Comparison of ENCODE assay signal across 1 cellular context in the genomic region with DNA sequence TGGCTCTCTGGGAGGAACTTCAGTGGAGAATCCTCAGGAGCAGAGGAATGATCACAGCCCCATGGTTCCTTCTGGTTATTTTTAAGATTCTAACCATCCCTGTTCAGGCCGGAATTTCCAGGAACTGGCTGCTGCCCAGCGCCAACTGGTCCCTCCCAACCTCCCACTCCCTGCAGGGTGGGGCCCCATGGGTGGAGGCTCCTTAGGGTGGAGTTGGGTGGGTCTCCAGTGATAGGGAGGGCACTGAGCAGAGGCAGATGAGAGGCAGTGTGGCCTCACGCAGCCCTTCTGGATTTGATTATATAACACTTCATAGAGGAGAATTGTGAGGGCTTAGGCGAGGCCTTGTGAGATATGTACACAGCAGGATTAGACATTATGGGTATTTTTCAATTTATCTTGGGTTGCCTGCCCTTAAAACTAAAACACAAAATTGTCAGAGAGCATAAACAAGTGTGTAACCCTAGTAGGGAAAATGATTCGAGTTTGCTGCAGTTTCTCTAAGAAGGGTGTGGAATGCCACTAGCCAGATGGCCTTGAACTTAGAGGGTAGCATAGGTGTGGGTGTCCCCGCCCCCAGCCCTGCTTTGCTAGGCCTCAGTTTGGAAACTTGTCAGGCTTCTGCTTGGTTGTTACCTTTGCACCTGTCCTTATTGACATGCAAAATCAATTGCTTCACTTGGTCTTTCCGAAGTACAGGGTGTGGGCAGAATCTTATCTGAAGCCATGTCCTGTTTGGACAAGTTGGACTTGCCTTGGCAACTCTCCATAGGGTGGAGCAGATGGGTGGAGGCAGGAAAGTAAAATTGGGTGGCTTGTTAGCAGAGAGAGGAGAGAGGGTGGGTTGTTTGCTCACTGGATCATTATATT.
TF ChIP-seq lines count a peak whose summit lies in the region.

No MANE protein-coding gene starts in this region.

TF ChIP-seq in HepG2, 621 proteins besides CTCF, POLR2A, EP300 and RAD21 (continued from another document and continues in another):
- TF ChIP-seq, protein P1, sequence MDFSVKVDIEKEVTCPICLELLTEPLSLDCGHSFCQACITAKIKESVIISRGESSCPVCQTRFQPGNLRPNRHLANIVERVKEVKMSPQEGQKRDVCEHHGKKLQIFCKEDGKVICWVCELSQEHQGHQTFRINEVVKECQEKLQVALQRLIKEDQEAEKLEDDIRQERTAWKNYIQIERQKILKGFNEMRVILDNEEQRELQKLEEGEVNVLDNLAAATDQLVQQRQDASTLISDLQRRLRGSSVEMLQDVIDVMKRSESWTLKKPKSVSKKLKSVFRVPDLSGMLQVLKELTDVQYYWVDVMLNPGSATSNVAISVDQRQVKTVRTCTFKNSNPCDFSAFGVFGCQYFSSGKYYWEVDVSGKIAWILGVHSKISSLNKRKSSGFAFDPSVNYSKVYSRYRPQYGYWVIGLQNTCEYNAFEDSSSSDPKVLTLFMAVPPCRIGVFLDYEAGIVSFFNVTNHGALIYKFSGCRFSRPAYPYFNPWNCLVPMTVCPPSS (IDR thresholded peaks at IDR 0.05) = no peak
- TF ChIP-seq KMT2A (CRISPR knock-in tag; IDR thresholded peaks at IDR 0.05) (peak; percentile 35; the same call in 1 of the 2 replicates), ZNF773 (CRISPR knock-in tag; IDR thresholded peaks at IDR 0.05; ENCODE audit: borderline replicate concordance) (no peak), RELA (CRISPR knock-in tag; IDR thresholded peaks at IDR 0.05) (no peak), ZNF792 (CRISPR knock-in tag; IDR thresholded peaks at IDR 0.05) (peak; percentile 64), ZSCAN25 (CRISPR knock-in tag; IDR thresholded peaks at IDR 0.05) (peak; percentile 91), ETV5 (CRISPR knock-in tag; IDR thresholded peaks at IDR 0.05; ENCODE audit: borderline replicate concordance) (peak; percentile 98), MXD4 (CRISPR knock-in tag; IDR thresholded peaks at IDR 0.05) (peak; percentile 57; the same call in 1 of the 2 replicates), ESRRA (CRISPR knock-in tag; IDR thresholded peaks at IDR 0.05; ENCODE audit: low read depth) (peak; percentile 66; the same call in 1 of the 2 replicates), SOX5 (CRISPR knock-in tag; IDR thresholded peaks at IDR 0.05; ENCODE audit: borderline replicate concordance) (peak; percentile 93), NR2C2 (CRISPR knock-in tag; IDR thresholded peaks at IDR 0.05; ENCODE audit: borderline replicate concordance) (peak; percentile 85), ZKSCAN8 (CRISPR knock-in tag; IDR thresholded peaks at IDR 0.05; ENCODE audit: borderline replicate concordance) (peak; percentile 76; the same call in 1 of the 2 replicates), MED13 (CRISPR knock-in tag; IDR thresholded peaks at IDR 0.05) (peak; percentile 97), NFIB (CRISPR knock-in tag; IDR thresholded peaks at IDR 0.05; ENCODE audit: borderline replicate concordance) (no peak), NCOR1 (IDR thresholded peaks at IDR 0.05; ENCODE audit: borderline replicate concordance, low read length) (peak; percentile 79; the same call in 1 of the 2 replicates), ZNF614 (CRISPR knock-in tag; IDR thresholded peaks at IDR 0.05; ENCODE audit: borderline replicate concordance) (peak; percentile 76; the same call in 1 of the 2 replicates), BRD4 (CRISPR knock-in tag; IDR thresholded peaks at IDR 0.05) (peak; percentile 64; the same call in 1 of the 2 replicates), RAD51 (IDR thresholded peaks at IDR 0.05; ENCODE audit: borderline replicate concordance) (no peak), ZNF768 (CRISPR knock-in tag; IDR thresholded peaks at IDR 0.05) (no peak), KMT2B (CRISPR knock-in tag; IDR thresholded peaks at IDR 0.05) (peak; percentile 60; the same call in 1 of the 2 replicates), ZNF550 (CRISPR knock-in tag; IDR thresholded peaks at IDR 0.05; ENCODE audit: borderline replicate concordance) (no peak), CBFB (CRISPR knock-in tag; IDR thresholded peaks at IDR 0.05) (peak; percentile 49; the same call in 1 of the 2 replicates), ZFYVE20 (CRISPR knock-in tag; IDR thresholded peaks at IDR 0.05; ENCODE audit: borderline replicate concordance, low read depth) (no peak), SAP130 (CRISPR knock-in tag; IDR thresholded peaks at IDR 0.05; ENCODE audit: low read depth) (peak; percentile 93), ZNF7 (CRISPR knock-in tag; IDR thresholded peaks at IDR 0.05) (no peak), SNRNP70 (IDR thresholded peaks at IDR 0.05; ENCODE audit: low read depth, low read length) (no peak), SKI (IDR thresholded peaks at IDR 0.05; ENCODE audit: partially characterized antibody) (peak; percentile 31), RXRB (CRISPR knock-in tag; IDR thresholded peaks at IDR 0.05; ENCODE audit: borderline replicate concordance) (peak; percentile 92), JUN (CRISPR knock-in tag; IDR thresholded peaks at IDR 0.05) (peak; percentile 34; the same call in 1 of the 2 replicates), CREB1 (IDR thresholded peaks at IDR 0.05) (no peak), CREB1 (CRISPR knock-in tag; IDR thresholded peaks at IDR 0.05) (peak; percentile 82), ZNF383 (CRISPR knock-in tag; IDR thresholded peaks at IDR 0.05; ENCODE audit: borderline replicate concordance) (no peak), MAFF (IDR thresholded peaks at IDR 0.05; ENCODE audit: low read depth, low read length) (no peak), RCOR2 (CRISPR knock-in tag; IDR thresholded peaks at IDR 0.05) (peak; percentile 97), MYNN (CRISPR knock-in tag; IDR thresholded peaks at IDR 0.05; ENCODE audit: low read depth) (no peak), NR1H2 (CRISPR knock-in tag; IDR thresholded peaks at IDR 0.05; ENCODE audit: borderline replicate concordance, low read depth) (peak; percentile 46; the same call in 1 of the 2 replicates), XBP1 (CRISPR knock-in tag; IDR thresholded peaks at IDR 0.05) (no peak), ZNF335 (CRISPR knock-in tag; IDR thresholded peaks at IDR 0.05) (no peak; the same call in 1 of the 2 replicates), DR1 (CRISPR knock-in tag; IDR thresholded peaks at IDR 0.05) (no peak), GTF2F1 (IDR thresholded peaks at IDR 0.05; ENCODE audit: low read length) (no peak), POLR2AphosphoS2 (IDR thresholded peaks at IDR 0.05; ENCODE audit: low read depth, low read length) (0 out of 2 replicates have a peak, but pooled peaks have one; percentile 51), ZNF207 (IDR thresholded peaks at IDR 0.05; ENCODE audit: borderline replicate concordance) (no peak), KDM1A (CRISPR knock-in tag; IDR thresholded peaks at IDR 0.05) (peak; percentile 83), GTF3A (CRISPR knock-in tag; conservative IDR thresholded peaks at IDR 0.05) (no peak), IKZF1 (IDR thresholded peaks at IDR 0.05) (no peak), IKZF4 (CRISPR knock-in tag; IDR thresholded peaks at IDR 0.05; ENCODE audit: borderline replicate concordance, low read depth, not compliant biosample characterization) (no peak), NFKBIZ (CRISPR knock-in tag; IDR thresholded peaks at IDR 0.05) (peak; percentile 62; the same call in 1 of the 2 replicates), ZNF468 (CRISPR knock-in tag; IDR thresholded peaks at IDR 0.05) (no peak), FOXM1 (CRISPR knock-in tag; IDR thresholded peaks at IDR 0.05) (no peak)
- TF ChIP-seq, protein P2, sequence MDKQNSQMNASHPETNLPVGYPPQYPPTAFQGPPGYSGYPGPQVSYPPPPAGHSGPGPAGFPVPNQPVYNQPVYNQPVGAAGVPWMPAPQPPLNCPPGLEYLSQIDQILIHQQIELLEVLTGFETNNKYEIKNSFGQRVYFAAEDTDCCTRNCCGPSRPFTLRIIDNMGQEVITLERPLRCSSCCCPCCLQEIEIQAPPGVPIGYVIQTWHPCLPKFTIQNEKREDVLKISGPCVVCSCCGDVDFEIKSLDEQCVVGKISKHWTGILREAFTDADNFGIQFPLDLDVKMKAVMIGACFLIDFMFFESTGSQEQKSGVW (CRISPR knock-in tag; IDR thresholded peaks at IDR 0.05; ENCODE audit: borderline replicate concordance) = no peak
- TF ChIP-seq, protein P3, sequence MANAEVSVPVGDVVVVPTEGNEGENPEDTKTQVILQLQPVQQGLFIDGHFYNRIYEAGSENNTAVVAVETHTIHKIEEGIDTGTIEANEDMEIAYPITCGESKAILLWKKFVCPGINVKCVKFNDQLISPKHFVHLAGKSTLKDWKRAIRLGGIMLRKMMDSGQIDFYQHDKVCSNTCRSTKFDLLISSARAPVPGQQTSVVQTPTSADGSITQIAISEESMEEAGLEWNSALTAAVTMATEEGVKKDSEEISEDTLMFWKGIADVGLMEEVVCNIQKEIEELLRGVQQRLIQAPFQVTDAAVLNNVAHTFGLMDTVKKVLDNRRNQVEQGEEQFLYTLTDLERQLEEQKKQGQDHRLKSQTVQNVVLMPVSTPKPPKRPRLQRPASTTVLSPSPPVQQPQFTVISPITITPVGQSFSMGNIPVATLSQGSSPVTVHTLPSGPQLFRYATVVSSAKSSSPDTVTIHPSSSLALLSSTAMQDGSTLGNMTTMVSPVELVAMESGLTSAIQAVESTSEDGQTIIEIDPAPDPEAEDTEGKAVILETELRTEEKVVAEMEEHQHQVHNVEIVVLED (CRISPR knock-in tag; IDR thresholded peaks at IDR 0.05; ENCODE audit: borderline replicate concordance) = peak; percentile 42; the same call in 1 of the 2 replicates
- TF ChIP-seq, protein P4, sequence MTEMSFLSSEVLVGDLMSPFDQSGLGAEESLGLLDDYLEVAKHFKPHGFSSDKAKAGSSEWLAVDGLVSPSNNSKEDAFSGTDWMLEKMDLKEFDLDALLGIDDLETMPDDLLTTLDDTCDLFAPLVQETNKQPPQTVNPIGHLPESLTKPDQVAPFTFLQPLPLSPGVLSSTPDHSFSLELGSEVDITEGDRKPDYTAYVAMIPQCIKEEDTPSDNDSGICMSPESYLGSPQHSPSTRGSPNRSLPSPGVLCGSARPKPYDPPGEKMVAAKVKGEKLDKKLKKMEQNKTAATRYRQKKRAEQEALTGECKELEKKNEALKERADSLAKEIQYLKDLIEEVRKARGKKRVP (CRISPR knock-in tag; IDR thresholded peaks at IDR 0.05) = peak in 1 of 2 experiments; percentile 62; a peak in 1 of 4 replicates
- TF ChIP-seq, protein P5, sequence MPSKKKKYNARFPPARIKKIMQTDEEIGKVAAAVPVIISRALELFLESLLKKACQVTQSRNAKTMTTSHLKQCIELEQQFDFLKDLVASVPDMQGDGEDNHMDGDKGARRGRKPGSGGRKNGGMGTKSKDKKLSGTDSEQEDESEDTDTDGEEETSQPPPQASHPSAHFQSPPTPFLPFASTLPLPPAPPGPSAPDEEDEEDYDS (CRISPR knock-in tag; IDR thresholded peaks at IDR 0.05) = peak; percentile 70
- TF ChIP-seq, protein P6, sequence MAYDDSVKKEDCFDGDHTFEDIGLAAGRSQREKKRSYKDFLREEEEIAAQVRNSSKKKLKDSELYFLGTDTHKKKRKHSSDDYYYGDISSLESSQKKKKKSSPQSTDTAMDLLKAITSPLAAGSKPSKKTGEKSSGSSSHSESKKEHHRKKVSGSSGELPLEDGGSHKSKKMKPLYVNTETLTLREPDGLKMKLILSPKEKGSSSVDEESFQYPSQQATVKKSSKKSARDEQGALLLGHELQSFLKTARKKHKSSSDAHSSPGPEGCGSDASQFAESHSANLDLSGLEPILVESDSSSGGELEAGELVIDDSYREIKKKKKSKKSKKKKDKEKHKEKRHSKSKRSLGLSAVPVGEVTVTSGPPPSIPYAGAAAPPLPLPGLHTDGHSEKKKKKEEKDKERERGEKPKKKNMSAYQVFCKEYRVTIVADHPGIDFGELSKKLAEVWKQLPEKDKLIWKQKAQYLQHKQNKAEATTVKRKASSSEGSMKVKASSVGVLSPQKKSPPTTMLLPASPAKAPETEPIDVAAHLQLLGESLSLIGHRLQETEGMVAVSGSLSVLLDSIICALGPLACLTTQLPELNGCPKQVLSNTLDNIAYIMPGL (CRISPR knock-in tag; IDR thresholded peaks at IDR 0.05; ENCODE audit: borderline replicate concordance in 1 of 2, low read depth in 1 of 2) = peak in 1 of 2 experiments; percentile 31; a peak in 1 of 4 replicates
- TF ChIP-seq, protein P7, sequence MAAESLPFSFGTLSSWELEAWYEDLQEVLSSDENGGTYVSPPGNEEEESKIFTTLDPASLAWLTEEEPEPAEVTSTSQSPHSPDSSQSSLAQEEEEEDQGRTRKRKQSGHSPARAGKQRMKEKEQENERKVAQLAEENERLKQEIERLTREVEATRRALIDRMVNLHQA (CRISPR knock-in tag; IDR thresholded peaks at IDR 0.05) = no peak
- TF ChIP-seq, protein P8, sequence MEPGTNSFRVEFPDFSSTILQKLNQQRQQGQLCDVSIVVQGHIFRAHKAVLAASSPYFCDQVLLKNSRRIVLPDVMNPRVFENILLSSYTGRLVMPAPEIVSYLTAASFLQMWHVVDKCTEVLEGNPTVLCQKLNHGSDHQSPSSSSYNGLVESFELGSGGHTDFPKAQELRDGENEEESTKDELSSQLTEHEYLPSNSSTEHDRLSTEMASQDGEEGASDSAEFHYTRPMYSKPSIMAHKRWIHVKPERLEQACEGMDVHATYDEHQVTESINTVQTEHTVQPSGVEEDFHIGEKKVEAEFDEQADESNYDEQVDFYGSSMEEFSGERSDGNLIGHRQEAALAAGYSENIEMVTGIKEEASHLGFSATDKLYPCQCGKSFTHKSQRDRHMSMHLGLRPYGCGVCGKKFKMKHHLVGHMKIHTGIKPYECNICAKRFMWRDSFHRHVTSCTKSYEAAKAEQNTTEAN (CRISPR knock-in tag; conservative IDR thresholded peaks at IDR 0.05) = peak; percentile 64
- TF ChIP-seq, protein P9, sequence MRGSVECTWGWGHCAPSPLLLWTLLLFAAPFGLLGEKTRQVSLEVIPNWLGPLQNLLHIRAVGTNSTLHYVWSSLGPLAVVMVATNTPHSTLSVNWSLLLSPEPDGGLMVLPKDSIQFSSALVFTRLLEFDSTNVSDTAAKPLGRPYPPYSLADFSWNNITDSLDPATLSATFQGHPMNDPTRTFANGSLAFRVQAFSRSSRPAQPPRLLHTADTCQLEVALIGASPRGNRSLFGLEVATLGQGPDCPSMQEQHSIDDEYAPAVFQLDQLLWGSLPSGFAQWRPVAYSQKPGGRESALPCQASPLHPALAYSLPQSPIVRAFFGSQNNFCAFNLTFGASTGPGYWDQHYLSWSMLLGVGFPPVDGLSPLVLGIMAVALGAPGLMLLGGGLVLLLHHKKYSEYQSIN (CRISPR knock-in tag; IDR thresholded peaks at IDR 0.05; ENCODE audit: borderline replicate concordance) = no peak
- TF ChIP-seq, protein P10, sequence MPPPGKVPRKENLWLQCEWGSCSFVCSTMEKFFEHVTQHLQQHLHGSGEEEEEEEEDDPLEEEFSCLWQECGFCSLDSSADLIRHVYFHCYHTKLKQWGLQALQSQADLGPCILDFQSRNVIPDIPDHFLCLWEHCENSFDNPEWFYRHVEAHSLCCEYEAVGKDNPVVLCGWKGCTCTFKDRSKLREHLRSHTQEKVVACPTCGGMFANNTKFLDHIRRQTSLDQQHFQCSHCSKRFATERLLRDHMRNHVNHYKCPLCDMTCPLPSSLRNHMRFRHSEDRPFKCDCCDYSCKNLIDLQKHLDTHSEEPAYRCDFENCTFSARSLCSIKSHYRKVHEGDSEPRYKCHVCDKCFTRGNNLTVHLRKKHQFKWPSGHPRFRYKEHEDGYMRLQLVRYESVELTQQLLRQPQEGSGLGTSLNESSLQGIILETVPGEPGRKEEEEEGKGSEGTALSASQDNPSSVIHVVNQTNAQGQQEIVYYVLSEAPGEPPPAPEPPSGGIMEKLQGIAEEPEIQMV (CRISPR knock-in tag; IDR thresholded peaks at IDR 0.05; ENCODE audit: low read depth) = peak; percentile 57; the same call in 1 of the 2 replicates
